In the genomic region with DNA sequence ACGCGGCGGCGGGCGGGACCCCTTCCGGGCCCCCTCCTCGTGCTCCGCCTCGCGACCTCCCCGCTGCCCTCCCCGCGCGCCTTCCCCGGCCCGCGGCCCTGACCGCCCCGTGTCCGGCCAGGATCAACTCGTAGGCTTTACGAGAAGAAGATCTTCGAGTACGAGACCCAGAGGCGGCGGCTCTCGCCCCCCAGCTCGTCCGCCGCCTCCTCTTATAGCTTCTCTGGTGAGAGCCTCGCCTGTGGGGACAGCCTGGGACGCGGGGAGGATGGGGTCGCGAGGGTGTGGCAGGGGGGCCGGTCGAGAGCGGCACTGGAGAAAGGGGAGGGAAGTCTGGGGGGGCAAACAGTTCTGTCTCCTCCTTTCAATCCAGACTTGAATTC, we compare ENCODE assay signal across 8 cellular contexts. TPM values are rescaled to one million over a fixed set of nuclear protein-coding genes. Genes with fewer than 3 reads are reported as not detected.
DNase-seq lines count a peak whose midpoint lies in the region; ATAC-seq and TF ChIP-seq lines count a peak whose summit lies in the region.

No MANE protein-coding gene starts in this region.

- 0 to 43% (median 1%) methylated on average over 7 to 38 of the region's 38 CpGs for WGBS in spleen, 5 donors

- DNase-seq in HCEC 1CT (peak; percentile 0), WERI-Rb-1 (no peak), left ventricle myocardium inferior (peak; percentile 19), spleen (no peak), islet precursor cell (no peak)
- DNase-seq in activated effector memory CD4-positive, alpha-beta T cell treated with anti-CD3 and anti-CD28 coated beads, Interleukin-2, amount 50 U/mL, for 16 hours, result no peak
- no peak for DNase-seq in activated CD4-positive, alpha-beta T cell treated with anti-CD3 and anti-CD28 coated beads, Interleukin-2, amount 50 U/mL, for 1 hour

- intact Hi-C loops in left ventricle myocardium inferior (cut with micrococcal nuclease) (no loop called here), spleen (cut with DNase I; ENCODE audit: low total_unique reads) (no loop called here)

- H3K36me3 ChIP-seq in WERI-Rb-1 (peaks cover 24% of the 10 kb centered on the region), left ventricle myocardium inferior (no peaks in the 10 kb centered on the region), spleen (peaks cover 0 to 22% (median 0%) of the 10 kb centered on the region in 6 donors)

- no peak for TF ChIP-seq POLR2A in spleen (IDR thresholded peaks at IDR 0.05)

- H3K4me1 ChIP-seq in left ventricle myocardium inferior, result peaks cover 30% of the 10 kb centered on the region
- H3K4me1 ChIP-seq in spleen, result peaks cover 7 to 49% (median 24%) of the 10 kb centered on the region in 6 donors

- H3K27ac ChIP-seq in WERI-Rb-1 (peak overlapping the region; percentile 86), left ventricle myocardium inferior (replicated peaks) (peak overlapping the region; percentile 95), spleen (peak overlapping the region; percentile 81 to 99 (median 98))

- TF ChIP-seq CTCF in WERI-Rb-1 (IDR thresholded peaks at IDR 0.05; ENCODE audit: low read depth, low read length) (no peak), left ventricle myocardium inferior (IDR thresholded peaks at IDR 0.05; ENCODE audit: borderline replicate concordance) (no peak), spleen (IDR thresholded peaks at IDR 0.05 in 8 of 11, conservative IDR thresholded peaks at IDR 0.05 in 3 of 11) (no peak)

- ATAC-seq in GM21360 (IDR thresholded peaks at IDR 0.05; ENCODE audit: unreplicated experiment), result no peak

- H3K9me3 ChIP-seq in WERI-Rb-1 (ENCODE audit: severe bottlenecking), result no peaks in the 10 kb centered on the region
- H3K9me3 ChIP-seq in left ventricle myocardium inferior (replicated peaks), result no peaks in the 10 kb centered on the region
- peaks cover 0 to 4% (median 0%) of the 10 kb centered on the region in 8 donors for H3K9me3 ChIP-seq in spleen

- H3K27me3 ChIP-seq in WERI-Rb-1 (ENCODE audit: insufficient read depth, low read depth, severe bottlenecking), result no peaks in the 10 kb centered on the region
- no peaks in the 10 kb centered on the region for H3K27me3 ChIP-seq in left ventricle myocardium inferior (ENCODE audit: low read depth)
- no peaks in the 10 kb centered on the region for H3K27me3 ChIP-seq in spleen (replicated peaks in 1 of 7)

- H3K4me3 ChIP-seq in WERI-Rb-1 (ENCODE audit: low read depth, low read length) (peak overlapping the region; percentile 90), left ventricle myocardium inferior (peak overlapping the region; percentile 85), spleen (peak overlapping the region; percentile 39 to 79 (median 52))

RNA-seq across cellular contexts. Expression of a gene that starts 0.5 kb away (rescaled TPM):
- total RNA-seq in left ventricle myocardium inferior, result 55.6 TPM
- total RNA-seq in spleen, result 10 to 100 TPM; 29.8 to 56.3 (median 49.9) TPM
- 10 to 100 TPM; 77.8 to 83.1 (median 78.9) TPM for polyA plus RNA-seq in spleen

RNA-seq across cellular contexts. Expression of a gene that starts 5.1 kb away (rescaled TPM):
- total RNA-seq in left ventricle myocardium inferior (225 TPM), spleen (1,000 to 10,000 TPM in 1 of 7 donors, 100 to 1,000 TPM in 6; 401 to 1,447 (median 668) TPM)
- polyA plus RNA-seq in spleen, result 100 to 1,000 TPM; 259 to 548 (median 322) TPM

RNA-seq across cellular contexts. Expression of a gene that starts 18.6 kb away (rescaled TPM):
- total RNA-seq in left ventricle myocardium inferior, result 1,850 TPM
- 1,000 to 10,000 TPM; 2,711 to 4,089 (median 3,238) TPM for total RNA-seq in spleen
- polyA plus RNA-seq in spleen, result 1,000 to 10,000 TPM; 6,919 to 9,324 (median 8,870) TPM

RNA-seq across cellular contexts. Expression of a gene that starts 29.5 kb away (rescaled TPM):
- total RNA-seq in left ventricle myocardium inferior, result 56.3 TPM
- 10 to 100 TPM; 25.9 to 54.5 (median 43.5) TPM for total RNA-seq in spleen
- polyA plus RNA-seq in spleen, result 10 to 100 TPM; 18.1 to 26.5 (median 22.5) TPM

RNA-seq across cellular contexts. Expression of a gene that starts 31.8 kb away (rescaled TPM):
- total RNA-seq in left ventricle myocardium inferior, result 39.8 TPM
- 100 to 1,000 TPM in 1 of 7 donors, 10 to 100 TPM in 6; 70.1 to 107 (median 76.3) TPM for total RNA-seq in spleen
- 100 to 1,000 TPM in 2 of 3 donors, 10 to 100 TPM in 1; 65.7 to 135 (median 115) TPM for polyA plus RNA-seq in spleen

Comparison
In these comparisons a context has a peak if more than half of its experiments do, and no peak if none do; other contexts are left out.
1. DNase-seq: peak in HCEC 1CT (single experiment) and left ventricle myocardium inferior (single experiment); none in WERI-Rb-1 (single experiment), spleen (single experiment), activated effector memory CD4-positive, alpha-beta T cell treated with anti-CD3 and anti-CD28 coated beads, Interleukin-2, amount 50 U/mL, for 16 hours (single experiment), islet precursor cell (single experiment) and activated CD4-positive, alpha-beta T cell treated with anti-CD3 and anti-CD28 coated beads, Interleukin-2, amount 50 U/mL, for 1 hour (single experiment).
2. Peak in every context shown above with its lines, with median percentiles within 50 percentile points of each other: H3K27ac ChIP-seq and H3K4me3 ChIP-seq.